In the genomic region with DNA sequence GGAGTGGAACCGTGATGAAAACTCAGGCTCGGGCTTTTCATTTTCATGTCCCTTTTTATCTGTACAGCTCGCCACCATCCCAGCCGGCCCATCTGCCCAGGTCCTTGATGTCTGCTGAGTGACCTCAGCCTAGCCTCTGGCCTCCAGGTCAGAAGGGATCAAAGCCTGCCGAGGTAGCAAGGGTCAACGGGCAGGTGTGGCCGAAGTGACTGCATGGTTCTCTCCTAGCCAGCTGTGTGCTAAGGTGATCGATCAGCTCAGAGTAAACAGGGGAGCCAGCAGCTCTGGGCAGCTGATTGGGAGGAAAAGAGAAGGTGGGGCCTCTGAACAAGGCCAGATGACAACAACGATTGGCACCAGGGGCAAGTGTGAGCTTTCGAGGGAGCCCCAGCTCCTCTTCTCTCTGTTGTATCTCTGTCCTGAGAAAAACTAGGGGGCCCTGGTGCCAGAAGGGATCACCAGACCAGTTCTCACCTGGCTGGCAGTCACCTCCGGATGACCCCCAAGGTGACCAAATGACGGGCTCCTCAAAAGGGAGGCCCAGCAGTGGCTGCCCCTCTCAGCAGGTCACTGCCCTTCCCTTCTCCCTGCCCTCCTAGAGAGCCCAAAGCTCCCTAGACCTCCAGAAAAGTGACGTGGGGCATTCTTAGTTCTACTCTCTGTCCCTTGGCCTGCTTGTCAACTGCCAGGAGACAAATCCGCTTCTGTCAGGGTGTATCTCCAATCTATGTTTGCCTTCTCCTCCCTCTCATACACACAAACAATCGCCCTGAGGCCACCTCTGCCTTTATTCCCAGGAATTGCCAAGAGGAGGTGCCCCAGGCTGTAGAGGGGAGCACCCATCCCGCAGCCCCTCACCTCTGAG, we compare ENCODE assay signal across 18 cellular contexts. TPM values are rescaled to one million over a fixed set of nuclear protein-coding genes. Genes with fewer than 3 reads are reported as not detected.
"Had no signal": no experiment of that assay in that cellular context is flagged by ENCODE, and none has a peak within 500 bp of the region (broad histone marks: within the 10 kb centered on the region; RNA-seq: fewer than 3 reads in every experiment).

No MANE protein-coding gene starts in this region.

- H3K27ac ChIP-seq: breast epithelium, esophagus squamous epithelium had no signal

- H3K4me3 ChIP-seq: breast epithelium, esophagus squamous epithelium had no signal

- H3K4me3 Mint-ChIP-seq: activated naive CD8-positive, alpha-beta T cell treated with anti-CD3 and anti-CD28 coated beads for 36 hours; activated T-cell treated with anti-CD3 and anti-CD28 coated beads, Interleukin-2, amount 50 U/mL, for 4 hours; stimulated activated naive CD8-positive, alpha-beta T cell treated with anti-CD3 and anti-CD28 coated beads, Interleukin-15, Interleukin-2, amounts not matched to agents 100 ng/mL and 50 ng/mL, for 24 hours; T-helper 17 cell had no signal

- H3K4me1 ChIP-seq: breast epithelium had no signal

- H3K9me3 Mint-ChIP-seq: activated naive CD8-positive, alpha-beta T cell treated with anti-CD3 and anti-CD28 coated beads for 36 hours; activated T-cell treated with anti-CD3 and anti-CD28 coated beads, Interleukin-2, amount 50 U/mL, for 4 hours; stimulated activated naive CD8-positive, alpha-beta T cell treated with anti-CD3 and anti-CD28 coated beads, Interleukin-15, Interleukin-2, amounts not matched to agents 100 ng/mL and 50 ng/mL, for 24 hours had no signal

- FAIRE-seq: islet of Langerhans had no signal

- H3K9me3 ChIP-seq: breast epithelium, esophagus squamous epithelium had no signal

- H3K36me3 ChIP-seq: breast epithelium, esophagus squamous epithelium had no signal

- H3K36me3 Mint-ChIP-seq: activated naive CD8-positive, alpha-beta T cell treated with anti-CD3 and anti-CD28 coated beads for 36 hours had no signal

- H3K27ac Mint-ChIP-seq: activated naive CD8-positive, alpha-beta T cell treated with anti-CD3 and anti-CD28 coated beads for 36 hours; stimulated activated naive CD8-positive, alpha-beta T cell treated with anti-CD3 and anti-CD28 coated beads, Interleukin-15, Interleukin-2, amounts not matched to agents 100 ng/mL and 50 ng/mL, for 24 hours; T-helper 17 cell had no signal

- DNase-seq: activated gamma-delta T cell; activated naive CD8-positive, alpha-beta T cell treated with anti-CD3 and anti-CD28 coated beads for 36 hours; activated T-cell treated with anti-CD3 and anti-CD28 coated beads, Interleukin-2, amount 50 U/mL, for 4 hours; anterior cingulate cortex; esophagus squamous epithelium; foreskin fibroblast; head of caudate nucleus; left ventricle myocardium superior; occipital lobe; stimulated activated CD4-positive, alpha-beta T cell treated with anti-CD3 and anti-CD28 coated beads, Interleukin-2, amount 100 ng/mL, for 48 hours; stimulated activated CD8-positive, alpha-beta memory T cell treated with anti-CD3 and anti-CD28 coated beads, Interleukin-4, amount 100 ng/mL, for 48 hours; T-helper 17 cell had no signal

- ATAC-seq: activated T-cell treated with anti-CD3 and anti-CD28 coated beads, Interleukin-2, amount 50 U/mL, for 4 hours; left ventricle myocardium superior; T-helper 17 cell had no signal

RNA-seq across cellular contexts. Expression of a gene that starts 3.4 kb away (rescaled TPM):
- total RNA-seq: activated naive CD8-positive, alpha-beta T cell treated with anti-CD3 and anti-CD28 coated beads for 36 hours; pulmonary artery endothelial cell; T-helper 17 cell had no signal

RNA-seq across cellular contexts. Expression of a gene that starts 52.1 kb away (rescaled TPM):
- total RNA-seq: esophagus squamous epithelium, mesenteric fat pad, pulmonary artery endothelial cell, ureter had no signal
